ENCODE assay signal across 13 cellular contexts in the genomic region with DNA sequence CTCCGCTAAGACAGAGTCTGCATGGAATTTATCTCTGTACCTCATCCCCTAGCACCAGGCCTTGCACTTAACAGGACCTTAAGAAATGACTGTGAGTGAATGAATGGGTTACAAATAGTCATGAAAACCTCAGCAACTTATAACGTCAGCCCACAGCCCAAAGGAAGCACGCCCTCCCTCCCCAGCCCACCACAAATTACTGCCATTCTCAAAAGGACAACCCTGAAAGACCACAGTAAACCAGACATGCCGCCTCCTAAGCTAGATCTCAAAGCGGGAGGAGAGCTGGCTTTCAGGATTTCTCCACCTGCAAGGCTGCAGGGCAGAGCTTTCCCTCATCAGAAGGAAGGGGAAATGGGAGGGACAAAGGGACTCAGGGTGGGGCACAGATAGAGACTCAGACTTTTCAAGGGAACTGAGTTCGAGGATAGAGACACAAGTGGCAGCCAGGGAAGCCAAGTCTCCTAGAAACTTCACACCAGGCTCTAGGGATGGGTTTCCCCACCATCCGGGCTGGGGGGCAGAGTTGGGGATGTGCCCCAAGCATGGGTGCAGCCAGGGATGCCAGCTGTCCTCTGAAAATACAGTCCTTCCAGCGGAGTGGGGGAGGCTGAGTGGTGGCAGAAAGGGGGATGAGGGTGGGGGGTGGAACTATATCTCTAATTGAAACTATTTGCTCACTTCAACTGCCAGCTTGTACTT. TPM values are rescaled to one million over a fixed set of nuclear protein-coding genes. Genes with fewer than 3 reads are reported as not detected.
DNase-seq lines count a peak whose midpoint lies in the region; ATAC-seq and TF ChIP-seq lines count a peak whose summit lies in the region.
"Had no signal": no experiment of that assay in that cellular context is flagged by ENCODE, and none has a peak within 500 bp of the region (broad histone marks: within the 10 kb centered on the region; RNA-seq: fewer than 3 reads in every experiment).

No MANE protein-coding gene starts in this region.

- H3K27ac ChIP-seq in DND-41 (ENCODE audit: low read length) (peak overlapping the region; percentile 65), osteoblast (ENCODE audit: low read depth, low read length) (no peak overlapping the region), SJCRH30 (no peak overlapping the region)
- H3K27ac ChIP-seq: lower lobe of right lung had no signal

- no peaks in the 10 kb centered on the region for H3K27me3 ChIP-seq in DND-41 (ENCODE audit: insufficient read depth, low read length, poor library complexity)
- H3K27me3 ChIP-seq in osteoblast (ENCODE audit: insufficient read depth, low read length) = peaks cover 49% of the 10 kb centered on the region
- peaks cover 17% of the 10 kb centered on the region for H3K27me3 ChIP-seq in SJCRH30

- peak overlapping the region; percentile 70 for H3K4me3 Mint-ChIP-seq in activated naive CD4-positive, alpha-beta T cell treated with anti-CD3 and anti-CD28 coated beads, Interleukin-2, amount 10 ng/mL, durations not matched to agents 7 days and 5 days

- H3K36me3 ChIP-seq in DND-41 (ENCODE audit: insufficient read depth, low read length) (no peaks in the 10 kb centered on the region), osteoblast (ENCODE audit: insufficient read depth, low read length) (no peaks in the 10 kb centered on the region), SJCRH30 (no peaks in the 10 kb centered on the region)
- H3K36me3 ChIP-seq: lower lobe of right lung had no signal

- no peak for TF ChIP-seq CTCF in DND-41 (IDR thresholded peaks at IDR 0.05; ENCODE audit: borderline replicate concordance, extremely low read depth, low read length, poor library complexity, severe bottlenecking)
- no peak for TF ChIP-seq CTCF in osteoblast (IDR thresholded peaks at IDR 0.05; ENCODE audit: extremely low read depth, low read depth, low read length)

- H3K27ac Mint-ChIP-seq in activated naive CD4-positive, alpha-beta T cell treated with anti-CD3 and anti-CD28 coated beads, Interleukin-2, amount 10 ng/mL, durations not matched to agents 7 days and 5 days = peak overlapping the region; percentile 96

- CTCF ChIA-PET in activated naive CD4-positive, alpha-beta T cell treated with anti-CD3 and anti-CD28 coated beads, Interleukin-2, amount 10 ng/mL, durations not matched to agents 7 days and 5 days (lab: Charles Lee) = interaction anchor here (3.6 kb wide), 1 partner anchor 111 kb away, joined by 27 read pairs; no protein-coding TSS in a partner anchor

- H3K79me2 ChIP-seq in DND-41 (ENCODE audit: insufficient read depth, low read length) = no peaks in the 10 kb centered on the region
- no peaks in the 10 kb centered on the region for H3K79me2 ChIP-seq in osteoblast (ENCODE audit: insufficient read depth, low read length)

- H3K9me3 ChIP-seq in DND-41 (ENCODE audit: insufficient read depth, low read length, severe bottlenecking) (no peaks in the 10 kb centered on the region), osteoblast (ENCODE audit: low read depth, low read length) (no peaks in the 10 kb centered on the region), SJCRH30 (replicated peaks) (no peaks in the 10 kb centered on the region)
- H3K9me3 ChIP-seq: lower lobe of right lung had no signal

- H3K4me2 ChIP-seq in DND-41 (ENCODE audit: insufficient read depth, low read length) (no peak overlapping the region), osteoblast (ENCODE audit: insufficient read depth, low read length) (no peak overlapping the region)

- H3K27me3 Mint-ChIP-seq in activated naive CD4-positive, alpha-beta T cell treated with anti-CD3 and anti-CD28 coated beads, Interleukin-2, amount 10 ng/mL, durations not matched to agents 7 days and 5 days = peaks cover 8% of the 10 kb centered on the region

- no peak for ATAC-seq in DND-41 (ENCODE audit: insufficient read depth, low read depth)
- no peak for ATAC-seq in HG03520 (IDR thresholded peaks at IDR 0.05; ENCODE audit: unreplicated experiment)
- ATAC-seq: lower lobe of right lung had no signal

- peaks cover 90% of the 10 kb centered on the region for H3K4me1 Mint-ChIP-seq in activated naive CD4-positive, alpha-beta T cell treated with anti-CD3 and anti-CD28 coated beads, Interleukin-2, amount 10 ng/mL, durations not matched to agents 7 days and 5 days

- H3K9ac ChIP-seq in DND-41 (ENCODE audit: low read depth, low read length) = no peak overlapping the region

- H4K20me1 ChIP-seq in DND-41 (ENCODE audit: insufficient read depth, low read length) (no peaks in the 10 kb centered on the region), osteoblast (ENCODE audit: insufficient read depth, low read length) (no peaks in the 10 kb centered on the region)

- H2AFZ ChIP-seq in DND-41 (ENCODE audit: low read depth, low read length) = no peak overlapping the region
- no peak overlapping the region for H2AFZ ChIP-seq in osteoblast (ENCODE audit: low read length)

- H3K36me3 Mint-ChIP-seq in activated naive CD4-positive, alpha-beta T cell treated with anti-CD3 and anti-CD28 coated beads, Interleukin-2, amount 10 ng/mL, durations not matched to agents 7 days and 5 days = peaks cover 3% of the 10 kb centered on the region

- H3K4me3 ChIP-seq in DND-41 (ENCODE audit: low read depth in 1 of 2, low read length in 2 of 2) = no peak overlapping the region
- H3K4me3 ChIP-seq in osteoblast (ENCODE audit: insufficient read depth, low read length) = no peak overlapping the region
- H3K4me3 ChIP-seq in SJCRH30 = no peak overlapping the region
- H3K4me3 ChIP-seq: lower lobe of right lung had no signal

- peaks cover 72% of the 10 kb centered on the region for H3K4me1 ChIP-seq in DND-41 (ENCODE audit: insufficient read depth, low read length)
- H3K4me1 ChIP-seq in osteoblast (ENCODE audit: insufficient read depth, low read length) = peaks cover 1% of the 10 kb centered on the region
- H3K4me1 ChIP-seq in SJCRH30 = peaks cover 17% of the 10 kb centered on the region

- DNase-seq in DND-41 (peak; percentile 29), NOMO-1 treated with dmso at 0.1 percent for 144 hours (lab: John Stamatoyannopoulos, UW; ENCODE audit: unreplicated experiment) (peak; percentile 5), osteoblast (ENCODE audit: insufficient read length, low spot score, missing footprints) (peak; percentile 60), NCI-H82 (lab: John Stamatoyannopoulos, UW) (no peak), NCI-H446 treated with DMSO at 0.1 percent for 48 hours (lab: John Stamatoyannopoulos, UW) (no peak), SJCRH30 (no peak)
- peak; percentile 58 for DNase-seq in activated naive CD4-positive, alpha-beta T cell treated with anti-CD3 and anti-CD28 coated beads, Interleukin-2, amount 10 ng/mL, durations not matched to agents 7 days and 5 days
- DNase-seq: cerebellar nuclear complex, DMS153, lower lobe of right lung, NCI-H1105, retina had no signal

- H3K9me3 Mint-ChIP-seq in activated naive CD4-positive, alpha-beta T cell treated with anti-CD3 and anti-CD28 coated beads, Interleukin-2, amount 10 ng/mL, durations not matched to agents 7 days and 5 days = no peaks in the 10 kb centered on the region

RNA-seq across cellular contexts. Expression of a gene that starts 56.7 kb away (rescaled TPM):
- 2.9 and 3.8 TPM in 2 replicates for total RNA-seq in osteoblast
- 0.06 TPM in 1 of 2 replicates, not detected in the other for total RNA-seq in SJCRH30 (2014; rRNA removed; shearing (Covaris generic))

Comparison
In these comparisons a context has a peak if more than half of its experiments do, and no peak if none do; other contexts are left out.
1. DNase-seq: peak in DND-41 (single experiment), NOMO-1 treated with dmso at 0.1 percent for 144 hours (single experiment), activated naive CD4-positive, alpha-beta T cell treated with anti-CD3 and anti-CD28 coated beads, Interleukin-2, amount 10 ng/mL, durations not matched to agents 7 days and 5 days (single experiment) and osteoblast (single experiment); none in NCI-H82 (single experiment), NCI-H446 treated with DMSO at 0.1 percent for 48 hours (single experiment) and SJCRH30 (0 of 2).